ENCODE assay signal across 25 cellular contexts in genomic region chr5:41457942-41458341, GRCh38. TPM values are rescaled to one million over a fixed set of nuclear protein-coding genes. Genes with fewer than 3 reads are reported as not detected.
"Had no signal": no experiment of that assay in that cellular context is flagged by ENCODE, and none has a peak within 500 bp of the region (broad histone marks: within the 10 kb centered on the region; RNA-seq: fewer than 3 reads in every experiment).

No MANE protein-coding gene starts in this region.

- H3K4me3 ChIP-seq: colonic mucosa, esophagus muscularis mucosa, gastroesophageal sphincter, mucosa of descending colon, neural progenitor cell, sigmoid colon, spleen, testis, tibial artery had no signal

- H3K9ac ChIP-seq: neural progenitor cell, parathyroid adenoma had no signal

- H3K27ac ChIP-seq: colonic mucosa, esophagus muscularis mucosa, foreskin keratinocyte, gastroesophageal sphincter, neural progenitor cell, parathyroid adenoma, sigmoid colon, spleen, testis, tibial artery had no signal

- H3K36me3 ChIP-seq: colonic mucosa, esophagus muscularis mucosa, gastroesophageal sphincter, neural progenitor cell, sigmoid colon, spleen, tibial artery had no signal

- H3K4me1 ChIP-seq: colonic mucosa, foreskin keratinocyte, gastroesophageal sphincter, parathyroid adenoma, sigmoid colon, spleen, testis, tibial artery had no signal

- H2AFZ ChIP-seq: neural progenitor cell, parathyroid adenoma had no signal

- H3K27me3 ChIP-seq: colonic mucosa, esophagus muscularis mucosa, foreskin keratinocyte, gastroesophageal sphincter, neural progenitor cell, sigmoid colon, spleen, testis, tibial artery had no signal

- DNase-seq: colonic mucosa; dermis blood vessel endothelial cell; effector memory CD4-positive, alpha-beta T cell; foreskin keratinocyte; glutamatergic neuron; left colon; mesenchymal stem cell; mucosa of descending colon; naive B cell; sigmoid colon; spleen; stimulated activated CD4-positive, alpha-beta T cell treated with anti-CD3 and anti-CD28 coated beads, Interleukin-4, amount 100 ng/mL, for 4 hours; stimulated activated naive CD8-positive, alpha-beta T cell treated with anti-CD3 and anti-CD28 coated beads, Interleukin-15, Interleukin-2, amounts not matched to agents 100 U/mL and 50 U/mL, for 24 hours; substantia nigra; testis; tibial artery had no signal

- H3K4me2 ChIP-seq: neural progenitor cell had no signal

- H3K9me3 ChIP-seq: colonic mucosa, esophagus muscularis mucosa, gastroesophageal sphincter, mucosa of descending colon, sigmoid colon, spleen, testis, tibial artery had no signal

- ATAC-seq: foreskin keratinocyte; gastroesophageal sphincter; left colon; mucosa of descending colon; natural killer cell treated with Interleukin-12 subunit alpha and Interleukin-12 subunit beta and Interleukin-15 and Interleukin-18, amount 100 ng/mL, for 72 hours; stimulated activated memory B cell treated with anti-CD40 and anti-IgM and Interleukin-4, amounts not matched to agents 10 μg/mL and 1 μg/mL and 100 μg/mL, for 72 hours; stimulated activated naive CD8-positive, alpha-beta T cell treated with anti-CD3 and anti-CD28 coated beads, Interleukin-15, Interleukin-2, amounts not matched to agents 100 U/mL and 50 U/mL, for 24 hours had no signal

- H3K79me2 ChIP-seq: parathyroid adenoma had no signal

RNA-seq across cellular contexts. Expression of gene PLCXD3, which starts 52.5 kb away (rescaled TPM):
- total RNA-seq: chondrocyte; endothelial cell of umbilical vein; foreskin keratinocyte; mesothelial cell of epicardium; natural killer cell treated with Interleukin-12 subunit alpha and Interleukin-12 subunit beta and Interleukin-15 and Interleukin-18, amount 100 ng/mL, for 72 hours had no signal
- polyA plus RNA-seq: endothelial cell of umbilical vein, foreskin keratinocyte had no signal
